Comparison of ENCODE assay signal across 9 cellular contexts in genomic region chr10:98748298-98748697, GRCh38.
DNase-seq lines count a peak whose midpoint lies in the region; ATAC-seq, FAIRE-seq and TF ChIP-seq lines count a peak whose summit lies in the region.
"Had no signal": no experiment of that assay in that cellular context is flagged by ENCODE, and none has a peak within 500 bp of the region (broad histone marks: within the 10 kb centered on the region; RNA-seq: fewer than 3 reads in every experiment).

No MANE protein-coding gene starts in this region.

- ATAC-seq in GM12878 (peak; percentile 50; the same call in 2 of the 3 replicates), GM18867 (IDR thresholded peaks at IDR 0.05; ENCODE audit: unreplicated experiment) (no peak), GM18870 (IDR thresholded peaks at IDR 0.05; ENCODE audit: unreplicated experiment) (no peak)

- no peaks in the 10 kb centered on the region for H3K4me1 Mint-ChIP-seq in neural progenitor cell
- H3K4me1 Mint-ChIP-seq: nephron had no signal

- no peak for TF ChIP-seq POLR2A in GM12878 (IDR thresholded peaks at IDR 0.05; ENCODE audit: low read depth, low read length)

- no peaks in the 10 kb centered on the region for H3K27me3 Mint-ChIP-seq in neural progenitor cell (ENCODE audit: insufficient read depth, low read depth)

- no peak overlapping the region for H3K27ac Mint-ChIP-seq in neural progenitor cell
- H3K27ac Mint-ChIP-seq: nephron had no signal

- no peak overlapping the region for H2AFZ ChIP-seq in KMS-11 (ENCODE audit: low read depth)
- H2AFZ ChIP-seq in GM12878 (ENCODE audit: control insufficient read depth, low read depth, low read length) = no peak overlapping the region
- no peak overlapping the region for H2AFZ ChIP-seq in neural progenitor cell (replicated peaks)

- no peak overlapping the region for H3K4me3 Mint-ChIP-seq in neural progenitor cell
- H3K4me3 Mint-ChIP-seq: nephron had no signal

- H3K4me3 ChIP-seq in KMS-11 (IDR thresholded peaks at IDR 0.05; ENCODE audit: insufficient read depth, low read depth, low read length) (no peak overlapping the region), GM12878 (no peak overlapping the region), neural progenitor cell (no peak overlapping the region)

- no peaks in the 10 kb centered on the region for H3K79me2 ChIP-seq in KMS-11 (ENCODE audit: insufficient read depth, low read depth)
- H3K79me2 ChIP-seq in GM12878 (ENCODE audit: control insufficient read depth, insufficient read depth, low read length) = no peaks in the 10 kb centered on the region
- no peaks in the 10 kb centered on the region for H3K79me2 ChIP-seq in neural progenitor cell (ENCODE audit: low read depth)

- H3K4me2 ChIP-seq in KMS-11 (no peak overlapping the region), GM12878 (ENCODE audit: control insufficient read depth, insufficient read depth) (no peak overlapping the region), neural progenitor cell (no peak overlapping the region)

- in situ Hi-C loops in GM12878 (cut with MboI) = loop anchor here (10.0 kb wide), 1 partner anchor 497 kb away; no protein-coding TSS in a partner anchor

- POLR2A ChIA-PET in GM12878 (lab: Charles Lee) = no interaction called here

- RAD21 ChIA-PET in GM12878 (lab: Charles Lee; ENCODE audit: unreplicated experiment) = interaction anchor here (1.0 kb wide), 1 partner anchor 499 kb away, joined by 3 read pairs; no protein-coding TSS in a partner anchor

- H3K27me3 ChIP-seq in KMS-11 (ENCODE audit: insufficient read depth, low read depth) = no peaks in the 10 kb centered on the region
- no peaks in the 10 kb centered on the region for H3K27me3 ChIP-seq in GM12878 (replicated peaks in 1 of 2; ENCODE audit: control insufficient read depth in 2 of 2, insufficient read depth in 2 of 2, low read length in 1 of 2)
- H3K27me3 ChIP-seq in neural progenitor cell = no peaks in the 10 kb centered on the region

- peaks cover 7% of the 10 kb centered on the region for H3K9me3 Mint-ChIP-seq in neural progenitor cell

- H4K20me1 ChIP-seq in KMS-11 (ENCODE audit: insufficient read depth) = no peaks in the 10 kb centered on the region
- H4K20me1 ChIP-seq in GM12878 (ENCODE audit: control insufficient read depth, insufficient read depth) = no peaks in the 10 kb centered on the region
- no peaks in the 10 kb centered on the region for H4K20me1 ChIP-seq in neural progenitor cell (ENCODE audit: low read depth)

- no peaks in the 10 kb centered on the region for H3F3A ChIP-seq in neural progenitor cell (ENCODE audit: low read depth)

- H3K36me3 ChIP-seq in KMS-11 (ENCODE audit: insufficient read depth) = no peaks in the 10 kb centered on the region
- no peaks in the 10 kb centered on the region for H3K36me3 ChIP-seq in GM12878 (ENCODE audit: control insufficient read depth in 2 of 2, insufficient read depth in 2 of 2, low read length in 1 of 2)
- H3K36me3 ChIP-seq in neural progenitor cell = no peaks in the 10 kb centered on the region

- CTCF ChIA-PET in GM12878 (lab: Yijun Ruan, JAX) = interaction anchor here (0.7 to 1.3 kb wide), 4 partner anchors 19 to 498 kb away, joined by 3 to 5 read pairs (median 4); no protein-coding TSS in a partner anchor

- no peak for FAIRE-seq in GM12878 (lab: Jason Lieb, UNC)

- H3K36me3 Mint-ChIP-seq in neural progenitor cell = no peaks in the 10 kb centered on the region

- peak; percentile 59 for TF ChIP-seq CTCF in KMS-11 (conservative IDR thresholded peaks at IDR 0.05; ENCODE audit: low read depth, low read length)
- TF ChIP-seq CTCF in GM12878 (IDR thresholded peaks at IDR 0.05 in 2 of 3, conservative IDR thresholded peaks at IDR 0.05 in 1 of 3; ENCODE audit: control insufficient read depth in 2 of 3, extremely low read depth in 1 of 3, insufficient read depth in 1 of 3, low read depth in 3 of 3, low read length in 3 of 3) = peak; percentile 36 to 41 (median 36); a peak in 4 of 6 replicates
- peak; percentile 64 for TF ChIP-seq CTCF in neural progenitor cell (IDR thresholded peaks at IDR 0.05)

- peak; percentile 59 for TF ChIP-seq RAD21 in GM12878 (IDR thresholded peaks at IDR 0.05; ENCODE audit: insufficient read depth, low read depth, low read length)

- no peak overlapping the region for H3K9ac ChIP-seq in KMS-11
- no peak overlapping the region for H3K9ac ChIP-seq in GM12878 (ENCODE audit: control insufficient read depth, insufficient read depth, low read length)
- H3K9ac ChIP-seq in neural progenitor cell = no peak overlapping the region

- SMC1A ChIA-PET in GM12878 (lab: Charles Lee; ENCODE audit: uncharacterized antibody, unreplicated experiment) = no interaction called here

- H3K9me3 ChIP-seq in GM12878 (replicated peaks; ENCODE audit: control insufficient read depth, insufficient read depth, low read length) = no peaks in the 10 kb centered on the region
- H3K9me3 ChIP-seq in neural progenitor cell (ENCODE audit: low read depth) = no peaks in the 10 kb centered on the region

- no peak for TF ChIP-seq EP300 in GM12878 (IDR thresholded peaks at IDR 0.05; ENCODE audit: borderline replicate concordance in 1 of 2, control insufficient read depth in 1 of 2, low read depth in 2 of 2, low read length in 2 of 2)

- intact Hi-C loops in GM12878 (cut with micrococcal nuclease; ENCODE audit: unreplicated experiment) = loop anchor here (1.0 to 10.0 kb wide), 5 partner anchors 281 to 529 kb away; no protein-coding TSS in a partner anchor

- H3K27ac ChIP-seq in KMS-11 (no peak overlapping the region), GM12878 (ENCODE audit: control insufficient read depth, insufficient read depth) (no peak overlapping the region), neural progenitor cell (no peak overlapping the region)

- WGBS in GM12878 (ENCODE audit: insufficient coverage, insufficient replicate concordance, low lambda C conversion rate, missing lambda C conversion rate) = 0% methylated on average over 1 of the region's 1 CpG

- no TSS peak for BruUV-seq in GM12878 (replicated peaks; lab: Mats Ljungman, UMichigan)

- peak; percentile 11 for DNase-seq in NCI-H1436 (lab: John Stamatoyannopoulos, UW)
- DNase-seq in NCI-H1436 treated with DMSO at 0.1 percent for 48 hours (lab: John Stamatoyannopoulos, UW) = no peak
- no peak for DNase-seq in GM12878 (ENCODE audit: low read depth, low spot score)
- peak; percentile 65 for DNase-seq in neural progenitor cell (ENCODE audit: low spot score)
- DNase-seq in hypothalamus (lab: John Stamatoyannopoulos, UW) = no peak

- no peaks in the 10 kb centered on the region for H3K4me1 ChIP-seq in KMS-11 (ENCODE audit: low read depth, poor library complexity, severe bottlenecking)
- no peaks in the 10 kb centered on the region for H3K4me1 ChIP-seq in GM12878 (ENCODE audit: control insufficient read depth, insufficient read depth, low read length)
- no peaks in the 10 kb centered on the region for H3K4me1 ChIP-seq in neural progenitor cell

TF ChIP-seq in GM12878, 131 proteins besides CTCF, POLR2A, EP300 and RAD21:
- TF ChIP-seq MYB (IDR thresholded peaks at IDR 0.05; ENCODE audit: borderline replicate concordance, low read depth, low read length) (no peak), CBX5 (IDR thresholded peaks at IDR 0.05; ENCODE audit: low read depth) (no peak), SMC3 (IDR thresholded peaks at IDR 0.05; ENCODE audit: borderline replicate concordance, low read length) (peak; percentile 51; the same call in 1 of the 2 replicates), SUPT20H (IDR thresholded peaks at IDR 0.05; ENCODE audit: borderline replicate concordance, control insufficient read depth, low read depth, low read length) (no peak)

Comparison
In these comparisons a context has a peak if more than half of its experiments do, and no peak if none do; other contexts are left out.
1. DNase-seq: peak in NCI-H1436 (single experiment) and neural progenitor cell (single experiment); none in NCI-H1436 treated with DMSO at 0.1 percent for 48 hours (single experiment), GM12878 (single experiment) and hypothalamus (0 of 51).
2. Peak in every context shown above with its lines, with median percentiles within 50 percentile points of each other: CTCF ChIP-seq.